In genomic region chr11:71446942-71447688, GRCh38 we compare ENCODE assay signal across 9 cellular contexts. TPM values are rescaled to one million over a fixed set of nuclear protein-coding genes. Genes with fewer than 3 reads are reported as not detected.
DNase-seq lines count a peak whose midpoint lies in the region; ATAC-seq, FAIRE-seq and TF ChIP-seq lines count a peak whose summit lies in the region.
"Had no signal": no experiment of that assay in that cellular context is flagged by ENCODE, and none has a peak within 500 bp of the region (broad histone marks: within the 10 kb centered on the region; RNA-seq: fewer than 3 reads in every experiment).

No MANE protein-coding gene starts in this region.

- ATAC-seq in gastroesophageal sphincter (no peak), GM21367 (IDR thresholded peaks at IDR 0.05; ENCODE audit: unreplicated experiment) (no peak)

- TF ChIP-seq POLR2A in gastroesophageal sphincter (IDR thresholded peaks at IDR 0.05) (no peak), GM12891 (IDR thresholded peaks at IDR 0.05; ENCODE audit: low read depth, low read length) (no peak)

- H3K4me1 ChIP-seq in ACC112 (ENCODE audit: control insufficient read depth, insufficient read depth, low read length, unreplicated experiment) (peaks cover 8% of the 10 kb centered on the region), gastroesophageal sphincter (peaks cover 0 to 46% (median 17%) of the 10 kb centered on the region in 3 donors)

- no peaks in the 10 kb centered on the region for H3K9me3 ChIP-seq in gastroesophageal sphincter
- H3K9me3 ChIP-seq: pancreas had no signal

- TF ChIP-seq EP300 in gastroesophageal sphincter (IDR thresholded peaks at IDR 0.05) = no peak

- no peaks in the 10 kb centered on the region for H3K27me3 ChIP-seq in ACC112 (ENCODE audit: insufficient read depth, low read length)
- H3K27me3 ChIP-seq in HL-60 (ENCODE audit: insufficient read depth, poor library complexity, severe bottlenecking) = no peaks in the 10 kb centered on the region
- no peaks in the 10 kb centered on the region for H3K27me3 ChIP-seq in gastroesophageal sphincter
- H3K27me3 ChIP-seq: pancreas had no signal

- H3K79me2 ChIP-seq in ACC112 (ENCODE audit: control insufficient read depth, insufficient read depth, low read length, unreplicated experiment) = peaks cover 9% of the 10 kb centered on the region

- WGBS in gastroesophageal sphincter (ENCODE audit: low coverage in 1 of 2), 2 donors = 17 to 48% methylated on average over 1 to 8 of the region's 9 CpGs

- H2AFZ ChIP-seq in ACC112 (ENCODE audit: low read length, unreplicated experiment) = peak overlapping the region; percentile 67

- TF ChIP-seq CTCF in HL-60 (IDR thresholded peaks at IDR 0.05; ENCODE audit: insufficient read depth, low read length) (no peak), WI38 (IDR thresholded peaks at IDR 0.05; ENCODE audit: low read depth, low read length) (no peak), gastroesophageal sphincter (IDR thresholded peaks at IDR 0.05) (no peak)

- H3K27ac ChIP-seq in ACC112 (ENCODE audit: low read depth, low read length) (no peak overlapping the region), HL-60 (replicated peaks) (peak overlapping the region; percentile 58), gastroesophageal sphincter (peak overlapping the region in 3 of 4 donors; percentile 81 to 88 (median 83))

- H3K36me3 ChIP-seq in ACC112 (ENCODE audit: insufficient read depth, low read length) (peaks cover 32% of the 10 kb centered on the region), gastroesophageal sphincter (peaks cover 0 to 39% of the 10 kb centered on the region in 2 donors)
- H3K36me3 ChIP-seq: pancreas had no signal

- peak overlapping the region; percentile 99 for H3K4me3 ChIP-seq in ACC112 (ENCODE audit: low read depth, low read length)
- H3K4me3 ChIP-seq in HL-60 (replicated peaks; ENCODE audit: insufficient read depth, low read length) = peak overlapping the region; percentile 93
- H3K4me3 ChIP-seq in WI38 (ENCODE audit: low read depth, low read length) = peak overlapping the region; percentile 71
- peak overlapping the region in 1 of 2 donors; percentile 75 for H3K4me3 ChIP-seq in gastroesophageal sphincter

- no peak for FAIRE-seq in GM12891 (lab: Jason Lieb, UNC)
- FAIRE-seq: pancreas had no signal

- intact Hi-C loops in posterior vena cava (cut with DNase I) = no loop called here

- DNase-seq in HL-60 (ENCODE audit: low read depth in 1 of 2, low spot score in 1 of 2) (peak; percentile 67 to 84), posterior vena cava (ENCODE audit: low spot score) (peak; percentile 80), GDM1 (lab: John Stamatoyannopoulos, UW) (no peak), GM12891 (ENCODE audit: insufficient read length, low spot score) (no peak)

TF ChIP-seq in GM12891, 5 proteins besides CTCF, POLR2A, EP300 and RAD21:
- TF ChIP-seq POU2F2 (IDR thresholded peaks at IDR 0.05; ENCODE audit: low read depth, low read length) = no peak
- TF ChIP-seq POLR2AphosphoS5 (IDR thresholded peaks at IDR 0.05; ENCODE audit: low read depth, low read length) = no peak
- no peak for TF ChIP-seq SPI1 (IDR thresholded peaks at IDR 0.05; ENCODE audit: low read depth, low read length)
- TF ChIP-seq PAX5 (IDR thresholded peaks at IDR 0.05; ENCODE audit: insufficient read depth, low read length, severe bottlenecking) = no peak
- TF ChIP-seq TAF1 (IDR thresholded peaks at IDR 0.05; ENCODE audit: low read depth, low read length) = no peak

RNA-seq across cellular contexts. Expression of gene DHCR7, which starts 1.1 kb away (rescaled TPM):
- total RNA-seq in gastroesophageal sphincter (10 to 100 TPM in 1 of 4 donors, 1 to 10 TPM in 3; 5.0 to 10.3 (median 8.0) TPM), posterior vena cava (10 to 100 TPM; 14.9 to 15.5 TPM)
- 42.5 TPM for polyA plus RNA-seq in GM12891 (2012; ENCODE audit: low read depth, missing spikeins)

RNA-seq across cellular contexts. Expression of gene NADSYN1, which starts 5.9 kb away (rescaled TPM):
- total RNA-seq in gastroesophageal sphincter (10 to 100 TPM; 21.6 to 62.0 (median 41.8) TPM), posterior vena cava (10 to 100 TPM; 38.7 to 48.1 TPM)
- polyA plus RNA-seq in GM12891 (2012; ENCODE audit: low read depth, missing spikeins) = 84.1 TPM

Comparison
In these comparisons a context has a peak if more than half of its experiments do, and no peak if none do; other contexts are left out.
1. DNase-seq: peak in HL-60 (2 of 2) and posterior vena cava (single experiment); none in GDM1 (single experiment) and GM12891 (single experiment).